10 cellular contexts compared by ENCODE assay signal in the genomic region with DNA sequence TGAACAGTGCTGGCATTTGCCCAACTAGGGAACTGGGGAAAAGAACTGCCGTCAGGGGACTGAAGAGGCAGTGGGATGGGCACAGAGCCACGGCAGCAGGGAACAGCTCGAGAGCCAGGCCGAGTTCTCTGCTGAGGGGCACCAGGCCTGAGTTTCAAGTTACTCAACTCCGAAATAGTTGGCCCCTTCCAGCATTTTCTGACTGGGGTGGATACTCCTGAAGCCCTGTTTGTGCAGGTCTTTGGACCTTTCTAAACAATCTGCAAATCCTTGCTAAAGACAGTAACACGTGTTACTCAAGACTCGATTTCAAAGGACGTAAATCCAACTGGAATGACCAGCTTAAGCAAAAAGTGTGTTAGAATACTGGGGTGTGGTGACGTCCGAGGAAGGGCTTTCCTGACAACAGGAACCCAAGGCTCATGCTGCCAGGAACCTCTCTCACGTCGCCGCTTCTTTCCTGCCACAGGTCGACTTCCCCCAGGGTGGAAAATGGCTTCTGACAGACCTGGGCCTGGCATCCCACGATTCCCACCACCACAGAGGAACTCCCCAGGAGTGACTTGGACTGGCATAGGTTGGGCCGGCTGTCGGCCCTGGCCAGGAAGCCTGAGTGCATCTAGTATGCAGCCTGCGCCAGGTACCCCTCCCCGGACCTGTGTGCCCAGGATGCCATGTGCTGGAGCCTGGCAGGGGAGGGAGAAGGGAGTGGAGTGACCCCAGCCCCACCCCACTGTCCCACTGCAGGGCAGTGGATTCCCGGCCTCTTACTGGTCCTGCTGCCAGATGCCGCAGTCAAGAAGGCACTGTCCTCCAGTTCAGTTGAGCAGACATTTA.
A peak's percentile ranks its signal among the peaks of the same experiment; 100 is the strongest.
DNase-seq lines count a peak whose midpoint lies in the region; ATAC-seq and TF ChIP-seq lines count a peak whose summit lies in the region.
"Had no signal": no experiment of that assay in that cellular context is flagged by ENCODE, and none has a peak within 500 bp of the region (broad histone marks: within the 10 kb centered on the region; RNA-seq: fewer than 3 reads in every experiment).

No MANE protein-coding gene starts in this region.

- no peak for ATAC-seq in lung (ENCODE audit: insufficient read depth, low FRiP score)

- H3K4me1 ChIP-seq in SJCRH30, result peaks cover 32% of the 10 kb centered on the region
- H3K4me1 ChIP-seq in lung (ENCODE audit: control insufficient read depth in 2 of 2, insufficient read depth in 2 of 2, low read length in 2 of 2), result peaks cover 19 to 35% of the 10 kb centered on the region in 2 donors

- peaks cover 23% of the 10 kb centered on the region for H3K36me3 Mint-ChIP-seq in endothelial cell (ENCODE audit: low read depth, unreplicated experiment)

- H3K9me3 ChIP-seq in SJCRH30 (replicated peaks) (no peaks in the 10 kb centered on the region), lung (ENCODE audit: control insufficient read depth in 2 of 2, insufficient read depth in 1 of 2, low read length in 1 of 2) (no peaks in the 10 kb centered on the region)

- no peaks in the 10 kb centered on the region for H3K27me3 ChIP-seq in SJCRH30
- H3K27me3 ChIP-seq in lung (ENCODE audit: control insufficient read depth, insufficient read depth), result no peaks in the 10 kb centered on the region
- H3K27me3 ChIP-seq in brain microvascular endothelial cell (replicated peaks), result no peaks in the 10 kb centered on the region

- H3K27ac ChIP-seq in SJCRH30 (no peak overlapping the region), lung (ENCODE audit: low read depth in 1 of 2, low read length in 1 of 2) (peak overlapping the region; percentile 12 to 67), substantia nigra (ENCODE audit: low read depth, low read length, poor library complexity, severe bottlenecking) (peak overlapping the region; percentile 59), brain microvascular endothelial cell (no peak overlapping the region)

- H3K27ac Mint-ChIP-seq in endothelial cell (ENCODE audit: unreplicated experiment), result peak overlapping the region; percentile 57
- H3K27ac Mint-ChIP-seq: activated CD4-positive, alpha-beta memory T cell treated with anti-CD3 and anti-CD28 coated beads for 36 hours had no signal

- H3K27me3 Mint-ChIP-seq in endothelial cell (ENCODE audit: unreplicated experiment), result peaks cover 12% of the 10 kb centered on the region
- H3K27me3 Mint-ChIP-seq: activated CD4-positive, alpha-beta memory T cell treated with anti-CD3 and anti-CD28 coated beads for 36 hours had no signal

- TF ChIP-seq POLR2A in lower leg skin (IDR thresholded peaks at IDR 0.05), result no peak

- intact Hi-C loops in lower leg skin (cut with DNase I; ENCODE audit: low total_unique reads), result no loop called here

- peaks cover 24% of the 10 kb centered on the region for H3K4me1 Mint-ChIP-seq in endothelial cell (ENCODE audit: unreplicated experiment)

- H3K9me3 Mint-ChIP-seq in endothelial cell (ENCODE audit: unreplicated experiment), result no peaks in the 10 kb centered on the region
- H3K9me3 Mint-ChIP-seq: activated CD4-positive, alpha-beta memory T cell treated with anti-CD3 and anti-CD28 coated beads for 36 hours had no signal

- DNase-seq in SJCRH30 (peak; percentile 22 to 34), endothelial cell (ENCODE audit: low spot score) (no peak), lung (ENCODE audit: low spot score) (peak; percentile 54), substantia nigra (lab: John Stamatoyannopoulos, UW) (peak in 24 of 49 donors; percentile 16 to 66 (median 38)), SHP77 treated with DMSO at 0.1 percent for 48 hours (lab: John Stamatoyannopoulos, UW) (no peak), NCI-H2029 treated with DMSO at 0.1 percent for 48 hours (lab: John Stamatoyannopoulos, UW) (no peak), brain microvascular endothelial cell (no peak), lower leg skin (ENCODE audit: low spot score in 2 of 2) (no peak)
- DNase-seq: activated CD4-positive, alpha-beta memory T cell treated with anti-CD3 and anti-CD28 coated beads for 36 hours; SHP77 had no signal

- TF ChIP-seq CTCF in endothelial cell (IDR thresholded peaks at IDR 0.05; ENCODE audit: unreplicated experiment) (no peak), lung (IDR thresholded peaks at IDR 0.05; ENCODE audit: control extremely low read depth, extremely low read depth) (no peak), brain microvascular endothelial cell (IDR thresholded peaks at IDR 0.05; ENCODE audit: low read depth, low read length, missing control alignments) (no peak), lower leg skin (IDR thresholded peaks at IDR 0.05) (no peak)

- in situ Hi-C loops in brain microvascular endothelial cell (cut with HindIII; ENCODE audit: low pct_ligation_motif_present, low sequenced_read_pairs), result no loop called here

- H3K4me3 Mint-ChIP-seq in endothelial cell (ENCODE audit: unreplicated experiment), result no peak overlapping the region
- H3K4me3 Mint-ChIP-seq: activated CD4-positive, alpha-beta memory T cell treated with anti-CD3 and anti-CD28 coated beads for 36 hours had no signal

- WGBS in lung, 2 donors, result 44 to 63% methylated on average over 21 of the region's 21 CpGs
- 33 to 45% methylated on average over 16 to 20 of the region's 21 CpGs for WGBS in lower leg skin, 2 donors

- H3K4me3 ChIP-seq in SJCRH30 (no peak overlapping the region), lung (no peak overlapping the region), brain microvascular endothelial cell (ENCODE audit: low read depth, low read length) (no peak overlapping the region), lower leg skin (ENCODE audit: low read depth, poor library complexity, severe bottlenecking) (no peak overlapping the region)

- peaks cover 12% of the 10 kb centered on the region for H3K36me3 ChIP-seq in SJCRH30
- H3K36me3 ChIP-seq in lung (ENCODE audit: control insufficient read depth in 2 of 2, insufficient read depth in 2 of 2, low read length in 2 of 2), result peaks cover 2 to 21% of the 10 kb centered on the region in 2 donors
- peaks cover 7% of the 10 kb centered on the region for H3K36me3 ChIP-seq in brain microvascular endothelial cell (replicated peaks)

Comparison
In these comparisons a context has a peak if more than half of its experiments do, and no peak if none do; other contexts are left out.
1. DNase-seq: peak in SJCRH30 (2 of 2) and lung (single experiment); none in endothelial cell (single experiment), SHP77 treated with DMSO at 0.1 percent for 48 hours (single experiment), NCI-H2029 treated with DMSO at 0.1 percent for 48 hours (single experiment), brain microvascular endothelial cell (single experiment) and lower leg skin (0 of 2).
2. H3K27ac ChIP-seq: peak in lung (2 of 2) and substantia nigra (single experiment); none in SJCRH30 (single experiment) and brain microvascular endothelial cell (single experiment).